Comparison of ENCODE assay signal across 1 cellular context in the genomic region with DNA sequence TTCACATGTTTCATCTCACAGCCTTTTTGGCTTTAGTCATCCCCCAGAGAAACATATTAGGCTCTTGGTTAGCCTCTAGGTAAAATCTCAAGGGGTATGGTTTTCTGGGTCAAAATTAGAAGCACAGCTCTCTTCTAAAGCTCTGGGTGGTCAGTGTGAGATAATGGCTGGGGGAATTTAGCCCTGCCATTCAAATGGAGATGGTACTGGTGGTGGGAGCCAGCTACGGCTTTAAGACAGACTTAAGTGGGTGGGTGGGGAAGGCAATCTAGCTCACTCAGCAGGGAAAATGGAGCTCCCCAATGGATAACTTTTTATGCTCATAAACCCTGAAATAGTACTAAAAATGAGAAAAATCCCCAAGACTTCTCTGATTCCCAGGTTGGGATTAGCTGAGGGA.
TF ChIP-seq lines count a peak whose summit lies in the region.

No MANE protein-coding gene starts in this region.

TF ChIP-seq in H1, 55 proteins besides CTCF, POLR2A, EP300 and RAD21:
- no peak for TF ChIP-seq CEBPB (IDR thresholded peaks at IDR 0.05; ENCODE audit: low read depth, low read length)
- TF ChIP-seq HDAC6 (IDR thresholded peaks at IDR 0.05; ENCODE audit: low read depth, low read length), result no peak
- no peak for TF ChIP-seq SRF (IDR thresholded peaks at IDR 0.05; ENCODE audit: low read depth, low read length)
- TF ChIP-seq FOSL1 (IDR thresholded peaks at IDR 0.05; ENCODE audit: insufficient read depth, low read depth, low read length), result no peak
- TF ChIP-seq POU5F1 (IDR thresholded peaks at IDR 0.05; ENCODE audit: low read depth, low read length), result no peak
- TF ChIP-seq TCF12 (IDR thresholded peaks at IDR 0.05; ENCODE audit: low read depth, low read length), result no peak
- TF ChIP-seq CBX5 (IDR thresholded peaks at IDR 0.05; ENCODE audit: low read depth, low read length), result no peak
- TF ChIP-seq MAFK (IDR thresholded peaks at IDR 0.05; ENCODE audit: low read depth, low read length), result no peak
- no peak for TF ChIP-seq SUZ12 (IDR thresholded peaks at IDR 0.05; ENCODE audit: low read length)
- no peak for TF ChIP-seq SP2 (IDR thresholded peaks at IDR 0.05; ENCODE audit: low read length)
- TF ChIP-seq CHD1 (IDR thresholded peaks at IDR 0.05; ENCODE audit: low read depth, low read length), result no peak
- TF ChIP-seq ZNF274 (IDR thresholded peaks at IDR 0.05; ENCODE audit: borderline replicate concordance, extremely low read depth, low read length), result no peak
TF ChIP-seq in H1: peak in this region for 0.
